ENCODE assay signal across 1 cellular context in the genomic region with DNA sequence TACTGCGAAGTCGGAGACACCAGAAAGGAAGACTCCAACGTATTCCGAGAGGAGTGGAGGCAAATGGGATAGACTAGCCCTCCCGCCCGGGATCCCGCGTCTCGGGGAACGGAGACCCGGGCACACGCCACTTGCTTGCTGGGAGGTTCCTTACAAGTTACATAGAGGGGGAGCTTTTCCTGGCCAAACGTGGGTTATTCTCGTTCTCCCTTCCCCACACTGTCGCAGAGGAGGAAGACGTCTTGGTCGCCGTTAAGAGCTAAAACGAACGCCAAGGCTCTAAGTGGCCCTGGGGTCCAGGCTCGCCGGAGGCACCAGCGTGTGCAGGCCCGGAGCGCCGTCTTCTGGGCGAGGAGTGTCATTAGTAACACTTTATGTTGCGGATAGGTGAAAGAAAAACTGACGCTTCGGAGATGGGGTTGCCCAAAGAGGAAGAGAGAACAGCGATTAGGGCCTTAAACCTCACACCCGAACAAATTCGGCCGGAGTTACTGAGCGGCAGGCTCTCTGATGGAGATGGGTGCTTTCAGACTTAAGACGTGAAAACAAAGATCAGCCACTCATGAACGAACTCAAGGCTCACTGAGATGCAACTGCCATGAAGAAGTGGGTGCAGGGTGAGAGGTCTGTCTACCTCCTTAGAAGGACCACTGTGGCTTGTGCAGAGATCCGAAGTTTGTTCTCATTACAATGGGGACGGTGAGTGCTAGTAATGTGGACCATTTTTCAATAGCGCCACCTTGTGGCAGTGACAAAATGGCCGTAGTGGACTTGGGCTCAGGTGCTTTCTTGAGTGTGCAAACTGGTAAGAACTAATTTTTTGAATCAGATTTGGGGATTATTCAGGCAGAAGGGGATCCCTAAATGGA.
TF ChIP-seq lines count a peak whose summit lies in the region.

No MANE protein-coding gene starts in this region.

TF ChIP-seq in K562, 482 proteins besides CTCF, POLR2A, EP300 and RAD21 (continued from another document and continues in another):
- TF ChIP-seq, protein P1, sequence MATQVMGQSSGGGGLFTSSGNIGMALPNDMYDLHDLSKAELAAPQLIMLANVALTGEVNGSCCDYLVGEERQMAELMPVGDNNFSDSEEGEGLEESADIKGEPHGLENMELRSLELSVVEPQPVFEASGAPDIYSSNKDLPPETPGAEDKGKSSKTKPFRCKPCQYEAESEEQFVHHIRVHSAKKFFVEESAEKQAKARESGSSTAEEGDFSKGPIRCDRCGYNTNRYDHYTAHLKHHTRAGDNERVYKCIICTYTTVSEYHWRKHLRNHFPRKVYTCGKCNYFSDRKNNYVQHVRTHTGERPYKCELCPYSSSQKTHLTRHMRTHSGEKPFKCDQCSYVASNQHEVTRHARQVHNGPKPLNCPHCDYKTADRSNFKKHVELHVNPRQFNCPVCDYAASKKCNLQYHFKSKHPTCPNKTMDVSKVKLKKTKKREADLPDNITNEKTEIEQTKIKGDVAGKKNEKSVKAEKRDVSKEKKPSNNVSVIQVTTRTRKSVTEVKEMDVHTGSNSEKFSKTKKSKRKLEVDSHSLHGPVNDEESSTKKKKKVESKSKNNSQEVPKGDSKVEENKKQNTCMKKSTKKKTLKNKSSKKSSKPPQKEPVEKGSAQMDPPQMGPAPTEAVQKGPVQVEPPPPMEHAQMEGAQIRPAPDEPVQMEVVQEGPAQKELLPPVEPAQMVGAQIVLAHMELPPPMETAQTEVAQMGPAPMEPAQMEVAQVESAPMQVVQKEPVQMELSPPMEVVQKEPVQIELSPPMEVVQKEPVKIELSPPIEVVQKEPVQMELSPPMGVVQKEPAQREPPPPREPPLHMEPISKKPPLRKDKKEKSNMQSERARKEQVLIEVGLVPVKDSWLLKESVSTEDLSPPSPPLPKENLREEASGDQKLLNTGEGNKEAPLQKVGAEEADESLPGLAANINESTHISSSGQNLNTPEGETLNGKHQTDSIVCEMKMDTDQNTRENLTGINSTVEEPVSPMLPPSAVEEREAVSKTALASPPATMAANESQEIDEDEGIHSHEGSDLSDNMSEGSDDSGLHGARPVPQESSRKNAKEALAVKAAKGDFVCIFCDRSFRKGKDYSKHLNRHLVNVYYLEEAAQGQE (CRISPR knock-in tag; IDR thresholded peaks at IDR 0.05; ENCODE audit: low read depth), result no peak
- no peak for TF ChIP-seq ZNF124 (CRISPR knock-in tag; IDR thresholded peaks at IDR 0.05)
- no peak for TF ChIP-seq CEBPB (tag; IDR thresholded peaks at IDR 0.05)
- peak; percentile 17; the same call in 1 of the 2 replicates for TF ChIP-seq SPI1 (IDR thresholded peaks at IDR 0.05; ENCODE audit: borderline replicate concordance, low read depth, low read length)
- no peak for TF ChIP-seq CBFB (CRISPR knock-in tag; IDR thresholded peaks at IDR 0.05)
- TF ChIP-seq CBFA2T2 (conservative IDR thresholded peaks at IDR 0.05), result no peak
- TF ChIP-seq, protein P2, sequence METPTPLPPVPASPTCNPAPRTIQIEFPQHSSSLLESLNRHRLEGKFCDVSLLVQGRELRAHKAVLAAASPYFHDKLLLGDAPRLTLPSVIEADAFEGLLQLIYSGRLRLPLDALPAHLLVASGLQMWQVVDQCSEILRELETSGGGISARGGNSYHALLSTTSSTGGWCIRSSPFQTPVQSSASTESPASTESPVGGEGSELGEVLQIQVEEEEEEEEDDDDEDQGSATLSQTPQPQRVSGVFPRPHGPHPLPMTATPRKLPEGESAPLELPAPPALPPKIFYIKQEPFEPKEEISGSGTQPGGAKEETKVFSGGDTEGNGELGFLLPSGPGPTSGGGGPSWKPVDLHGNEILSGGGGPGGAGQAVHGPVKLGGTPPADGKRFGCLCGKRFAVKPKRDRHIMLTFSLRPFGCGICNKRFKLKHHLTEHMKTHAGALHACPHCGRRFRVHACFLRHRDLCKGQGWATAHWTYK (CRISPR knock-in tag; IDR thresholded peaks at IDR 0.05), result no peak
- TF ChIP-seq POLR2G (IDR thresholded peaks at IDR 0.05; ENCODE audit: low read depth, low read length), result peak; percentile 60
- no peak for TF ChIP-seq NR3C1 (CRISPR knock-in tag; IDR thresholded peaks at IDR 0.05)
- TF ChIP-seq, protein P3, sequence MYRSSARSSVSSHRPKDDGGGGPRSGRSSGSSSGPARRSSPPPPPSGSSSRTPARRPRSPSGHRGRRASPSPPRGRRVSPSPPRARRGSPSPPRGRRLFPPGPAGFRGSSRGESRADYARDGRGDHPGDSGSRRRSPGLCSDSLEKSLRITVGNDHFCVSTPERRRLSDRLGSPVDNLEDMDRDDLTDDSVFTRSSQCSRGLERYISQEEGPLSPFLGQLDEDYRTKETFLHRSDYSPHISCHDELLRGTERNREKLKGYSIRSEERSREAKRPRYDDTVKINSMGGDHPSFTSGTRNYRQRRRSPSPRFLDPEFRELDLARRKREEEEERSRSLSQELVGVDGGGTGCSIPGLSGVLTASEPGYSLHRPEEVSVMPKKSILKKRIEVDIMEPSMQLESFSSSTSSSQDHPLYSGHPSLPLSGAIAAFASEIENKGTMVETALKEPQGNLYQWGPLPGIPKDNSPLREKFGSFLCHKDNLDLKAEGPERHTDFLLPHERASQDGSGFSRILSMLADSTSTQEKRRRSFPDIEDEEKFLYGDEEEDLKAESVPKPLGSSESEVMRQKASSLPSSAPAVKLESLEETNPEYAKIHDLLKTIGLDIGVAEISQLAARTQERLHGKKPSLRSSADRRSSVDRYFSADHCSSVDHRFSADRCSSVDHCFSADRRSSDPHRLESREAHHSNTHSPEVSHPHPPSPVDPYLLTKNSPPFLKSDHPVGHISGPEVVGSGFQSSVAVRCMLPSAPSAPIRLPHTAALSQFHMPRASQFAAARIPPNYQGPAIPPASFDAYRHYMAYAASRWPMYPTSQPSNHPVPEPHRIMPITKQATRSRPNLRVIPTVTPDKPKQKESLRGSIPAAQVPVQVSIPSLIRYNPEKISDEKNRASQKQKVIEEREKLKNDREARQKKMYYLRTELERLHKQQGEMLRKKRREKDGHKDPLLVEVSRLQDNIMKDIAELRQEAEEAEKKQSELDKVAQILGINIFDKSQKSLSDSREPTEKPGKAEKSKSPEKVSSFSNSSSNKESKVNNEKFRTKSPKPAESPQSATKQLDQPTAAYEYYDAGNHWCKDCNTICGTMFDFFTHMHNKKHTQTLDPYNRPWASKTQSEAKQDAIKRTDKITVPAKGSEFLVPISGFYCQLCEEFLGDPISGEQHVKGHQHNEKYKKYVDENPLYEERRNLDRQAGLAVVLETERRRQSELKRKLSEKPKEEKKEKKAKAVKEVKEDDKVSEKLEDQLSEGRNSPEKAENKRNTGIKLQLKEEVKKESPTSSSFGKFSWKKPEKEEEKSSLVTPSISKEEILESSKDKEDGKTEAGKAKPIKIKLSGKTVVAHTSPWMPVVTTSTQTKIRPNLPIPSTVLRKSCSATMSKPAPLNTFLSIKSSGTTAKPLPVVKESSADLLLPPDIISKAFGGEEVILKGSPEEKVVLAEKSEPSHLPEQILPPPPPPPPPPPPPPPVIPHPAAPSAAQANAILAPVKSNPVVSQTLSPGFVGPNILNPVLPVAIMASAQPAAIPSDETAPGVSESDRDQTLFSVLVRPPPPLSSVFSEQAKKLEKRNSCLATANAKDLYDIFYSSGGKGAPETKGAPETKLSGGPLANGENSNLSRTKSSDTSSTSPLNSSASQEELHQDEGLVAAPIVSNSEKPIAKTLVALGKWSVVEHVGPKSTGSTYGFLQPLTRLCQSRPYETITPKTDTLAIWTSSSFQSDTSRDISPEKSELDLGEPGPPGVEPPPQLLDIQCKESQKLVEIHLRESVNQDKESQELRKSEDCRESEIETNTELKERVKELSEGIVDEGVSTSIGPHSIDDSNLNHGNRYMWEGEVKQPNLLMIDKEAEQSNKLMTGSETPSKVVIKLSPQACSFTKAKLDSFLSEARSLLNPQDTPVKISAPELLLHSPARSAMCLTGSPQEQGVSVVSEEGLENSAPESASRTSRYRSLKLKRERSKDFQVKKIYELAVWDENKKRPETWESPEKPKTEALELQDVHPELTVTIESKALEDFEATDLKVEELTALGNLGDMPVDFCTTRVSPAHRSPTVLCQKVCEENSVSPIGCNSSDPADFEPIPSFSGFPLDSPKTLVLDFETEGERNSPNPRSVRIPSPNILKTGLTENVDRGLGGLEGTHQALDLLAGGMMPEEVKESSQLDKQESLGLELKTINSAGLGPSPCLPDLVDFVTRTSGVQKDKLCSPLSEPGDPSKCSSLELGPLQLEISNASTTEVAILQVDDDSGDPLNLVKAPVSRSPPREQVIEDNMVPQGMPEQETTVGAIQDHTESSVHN (IDR thresholded peaks at IDR 0.05; ENCODE audit: borderline replicate concordance in 1 of 2, low read depth in 1 of 2), result no peak
- no peak; the same call in 1 of the 2 replicates for TF ChIP-seq ZZZ3 (IDR thresholded peaks at IDR 0.05)
- TF ChIP-seq HNRNPH1 (optimal IDR thresholded peaks at IDR 0.05; ENCODE audit: low read depth, low read length), result no peak
- no peak for TF ChIP-seq PHF21A (IDR thresholded peaks at IDR 0.05; ENCODE audit: borderline replicate concordance, low read depth)
- TF ChIP-seq LARP7 (IDR thresholded peaks at IDR 0.05), result no peak
- TF ChIP-seq MEIS2 (IDR thresholded peaks at IDR 0.05; ENCODE audit: partially characterized antibody), result no peak
- TF ChIP-seq ZNF23 (CRISPR knock-in tag; IDR thresholded peaks at IDR 0.05), result no peak
- TF ChIP-seq NCOA2 (IDR thresholded peaks at IDR 0.05; ENCODE audit: partially characterized antibody in 2 of 2), result no peak
- TF ChIP-seq, protein P4, sequence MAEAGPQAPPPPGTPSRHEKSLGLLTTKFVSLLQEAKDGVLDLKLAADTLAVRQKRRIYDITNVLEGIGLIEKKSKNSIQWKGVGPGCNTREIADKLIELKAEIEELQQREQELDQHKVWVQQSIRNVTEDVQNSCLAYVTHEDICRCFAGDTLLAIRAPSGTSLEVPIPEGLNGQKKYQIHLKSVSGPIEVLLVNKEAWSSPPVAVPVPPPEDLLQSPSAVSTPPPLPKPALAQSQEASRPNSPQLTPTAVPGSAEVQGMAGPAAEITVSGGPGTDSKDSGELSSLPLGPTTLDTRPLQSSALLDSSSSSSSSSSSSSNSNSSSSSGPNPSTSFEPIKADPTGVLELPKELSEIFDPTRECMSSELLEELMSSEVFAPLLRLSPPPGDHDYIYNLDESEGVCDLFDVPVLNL (CRISPR knock-in tag; IDR thresholded peaks at IDR 0.05; ENCODE audit: low read depth), result no peak
- TF ChIP-seq, protein P5, sequence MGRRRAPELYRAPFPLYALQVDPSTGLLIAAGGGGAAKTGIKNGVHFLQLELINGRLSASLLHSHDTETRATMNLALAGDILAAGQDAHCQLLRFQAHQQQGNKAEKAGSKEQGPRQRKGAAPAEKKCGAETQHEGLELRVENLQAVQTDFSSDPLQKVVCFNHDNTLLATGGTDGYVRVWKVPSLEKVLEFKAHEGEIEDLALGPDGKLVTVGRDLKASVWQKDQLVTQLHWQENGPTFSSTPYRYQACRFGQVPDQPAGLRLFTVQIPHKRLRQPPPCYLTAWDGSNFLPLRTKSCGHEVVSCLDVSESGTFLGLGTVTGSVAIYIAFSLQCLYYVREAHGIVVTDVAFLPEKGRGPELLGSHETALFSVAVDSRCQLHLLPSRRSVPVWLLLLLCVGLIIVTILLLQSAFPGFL (CRISPR knock-in tag; IDR thresholded peaks at IDR 0.05), result no peak
- no peak for TF ChIP-seq PTBP1 (IDR thresholded peaks at IDR 0.05; ENCODE audit: low read depth, low read length)
- no peak for TF ChIP-seq BDP1 (IDR thresholded peaks at IDR 0.05; ENCODE audit: insufficient read depth, insufficient read length)
- 0 out of 2 replicates have a peak, but pooled peaks have one; percentile 22 for TF ChIP-seq SUPT5H (IDR thresholded peaks at IDR 0.05)
- 0 out of 4 replicates have a peak, but pooled peaks of 1 of the 2 experiments have one; percentile 24 for TF ChIP-seq KDM4B (IDR thresholded peaks at IDR 0.05; ENCODE audit: borderline replicate concordance in 2 of 2, low read depth in 1 of 2)
- TF ChIP-seq FOXP1 (CRISPR knock-in tag; IDR thresholded peaks at IDR 0.05), result peak; percentile 87
- no peak for TF ChIP-seq U2AF1 (optimal IDR thresholded peaks at IDR 0.05; ENCODE audit: low read depth, low read length)
- TF ChIP-seq, protein P6, sequence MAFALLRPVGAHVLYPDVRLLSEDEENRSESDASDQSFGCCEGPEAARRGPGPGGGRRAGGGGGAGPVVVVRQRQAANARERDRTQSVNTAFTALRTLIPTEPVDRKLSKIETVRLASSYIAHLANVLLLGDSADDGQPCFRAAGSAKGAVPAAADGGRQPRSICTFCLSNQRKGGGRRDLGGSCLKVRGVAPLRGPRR (CRISPR knock-in tag; IDR thresholded peaks at IDR 0.05), result no peak
- TF ChIP-seq, protein P7, sequence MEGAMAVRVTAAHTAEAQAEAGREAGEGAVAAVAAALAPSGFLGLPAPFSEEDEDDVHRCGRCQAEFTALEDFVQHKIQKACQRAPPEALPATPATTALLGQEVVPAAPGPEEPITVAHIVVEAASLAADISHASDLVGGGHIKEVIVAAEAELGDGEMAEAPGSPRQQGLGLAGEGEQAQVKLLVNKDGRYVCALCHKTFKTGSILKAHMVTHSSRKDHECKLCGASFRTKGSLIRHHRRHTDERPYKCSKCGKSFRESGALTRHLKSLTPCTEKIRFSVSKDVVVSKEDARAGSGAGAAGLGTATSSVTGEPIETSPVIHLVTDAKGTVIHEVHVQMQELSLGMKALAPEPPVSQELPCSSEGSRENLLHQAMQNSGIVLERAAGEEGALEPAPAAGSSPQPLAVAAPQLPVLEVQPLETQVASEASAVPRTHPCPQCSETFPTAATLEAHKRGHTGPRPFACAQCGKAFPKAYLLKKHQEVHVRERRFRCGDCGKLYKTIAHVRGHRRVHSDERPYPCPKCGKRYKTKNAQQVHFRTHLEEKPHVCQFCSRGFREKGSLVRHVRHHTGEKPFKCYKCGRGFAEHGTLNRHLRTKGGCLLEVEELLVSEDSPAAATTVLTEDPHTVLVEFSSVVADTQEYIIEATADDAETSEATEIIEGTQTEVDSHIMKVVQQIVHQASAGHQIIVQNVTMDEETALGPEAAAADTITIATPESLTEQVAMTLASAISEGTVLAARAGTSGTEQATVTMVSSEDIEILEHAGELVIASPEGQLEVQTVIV (CRISPR knock-in tag; IDR thresholded peaks at IDR 0.05; ENCODE audit: borderline replicate concordance), result no peak
- TF ChIP-seq ZNF324 (CRISPR knock-in tag; IDR thresholded peaks at IDR 0.05), result no peak
- TF ChIP-seq ZNF311 (CRISPR knock-in tag; IDR thresholded peaks at IDR 0.05), result no peak
- no peak for TF ChIP-seq PRPF4 (IDR thresholded peaks at IDR 0.05; ENCODE audit: insufficient read depth, low read depth, low read length, poor library complexity, severe bottlenecking)
- no peak for TF ChIP-seq ZNF75A (CRISPR knock-in tag; IDR thresholded peaks at IDR 0.05)
- TF ChIP-seq, protein P8, sequence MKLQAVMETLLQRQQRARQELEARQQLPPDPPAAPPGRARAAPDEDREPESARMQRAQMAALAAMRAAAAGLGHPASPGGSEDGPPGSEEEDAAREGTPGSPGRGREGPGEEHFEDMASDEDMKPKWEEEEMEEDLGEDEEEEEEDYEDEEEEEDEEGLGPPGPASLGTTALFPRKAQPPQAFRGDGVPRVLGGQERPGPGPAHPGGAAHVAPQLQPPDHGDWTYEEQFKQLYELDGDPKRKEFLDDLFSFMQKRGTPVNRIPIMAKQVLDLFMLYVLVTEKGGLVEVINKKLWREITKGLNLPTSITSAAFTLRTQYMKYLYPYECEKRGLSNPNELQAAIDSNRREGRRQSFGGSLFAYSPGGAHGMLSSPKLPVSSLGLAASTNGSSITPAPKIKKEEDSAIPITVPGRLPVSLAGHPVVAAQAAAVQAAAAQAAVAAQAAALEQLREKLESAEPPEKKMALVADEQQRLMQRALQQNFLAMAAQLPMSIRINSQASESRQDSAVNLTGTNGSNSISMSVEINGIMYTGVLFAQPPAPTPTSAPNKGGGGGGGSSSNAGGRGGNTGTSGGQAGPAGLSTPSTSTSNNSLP (IDR thresholded peaks at IDR 0.05; ENCODE audit: borderline replicate concordance, low read depth, low read length), result no peak
- no peak for TF ChIP-seq BCOR (IDR thresholded peaks at IDR 0.05)
